8 cellular contexts compared by ENCODE assay signal in genomic region chr9:91192785-91193657, GRCh38.
DNase-seq lines count a peak whose midpoint lies in the region; ATAC-seq and TF ChIP-seq lines count a peak whose summit lies in the region.

No MANE protein-coding gene starts in this region.

- H3K36me3 ChIP-seq in PC-3 (ENCODE audit: low read depth, low read length), result no peaks in the 10 kb centered on the region

- peak overlapping the region; percentile 78 to 87 for H3K4me3 Mint-ChIP-seq in activated T-cell treated with anti-CD3 and anti-CD28 coated beads, Interleukin-2, amount 50 U/mL, for 72 hours
- peak overlapping the region; percentile 75 to 97 (median 89) for H3K4me3 Mint-ChIP-seq in naive thymus-derived CD8-positive, alpha-beta T cell
- peak overlapping the region; percentile 77 for H3K4me3 Mint-ChIP-seq in stimulated activated effector memory CD8-positive, alpha-beta T cell treated with anti-CD3 and anti-CD28 coated beads, Interleukin-12 subunit alpha, Interleukin-12 subunit beta, amount 100 ng/mL, for 72 hours

- no peak for TF ChIP-seq CTCF in PC-3 (conservative IDR thresholded peaks at IDR 0.05; ENCODE audit: low read depth, low read length)

- no peaks in the 10 kb centered on the region for H4K20me1 ChIP-seq in PC-3 (ENCODE audit: low read length)

- no peaks in the 10 kb centered on the region for H3F3A ChIP-seq in PC-3 (ENCODE audit: low read length, unreplicated experiment)

- H3K79me2 ChIP-seq in PC-3 (ENCODE audit: low read length), result no peaks in the 10 kb centered on the region

- intact Hi-C loops in PC-3 (cut with micrococcal nuclease), result loop anchor here (1.0 to 5.0 kb wide), 5 partner anchors 29 to 232 kb away; no protein-coding TSS in a partner anchor

- H3K27ac ChIP-seq in PC-3 (ENCODE audit: low read length), result peak overlapping the region; percentile 100

- peak overlapping the region; percentile 98 for H3K9ac ChIP-seq in PC-3 (ENCODE audit: low read length)

- TSS peak; percentile 80 for BruUV-seq in PC-3 (replicated peaks; lab: Mats Ljungman, UMichigan)

- ATAC-seq in HG03432 (IDR thresholded peaks at IDR 0.05; ENCODE audit: unreplicated experiment) (peak; percentile 39), PC-3 (peak; percentile 88)
- peak; percentile 84 to 87 for ATAC-seq in activated T-cell treated with anti-CD3 and anti-CD28 coated beads, Interleukin-2, amount 50 U/mL, for 72 hours (replicated peaks in 1 of 2)
- ATAC-seq in naive thymus-derived CD8-positive, alpha-beta T cell, result peak; percentile 7 to 31
- peak; percentile 87 for ATAC-seq in stimulated activated effector memory CD8-positive, alpha-beta T cell treated with anti-CD3 and anti-CD28 coated beads, Interleukin-12 subunit alpha, Interleukin-12 subunit beta, amount 100 ng/mL, for 72 hours

- H3K9me3 ChIP-seq in PC-3 (ENCODE audit: low read length), result no peaks in the 10 kb centered on the region

- H3K9me2 ChIP-seq in PC-3 (replicated peaks; ENCODE audit: low read length), result no peaks in the 10 kb centered on the region

- POLR2A ChIA-PET in PC-3 (lab: Charles Lee; ENCODE audit: unreplicated experiment), result interaction anchor here (0.6 to 0.9 kb wide), 4 partner anchors 62 to 231 kb away, joined by 3 to 5 read pairs (median 3); partner anchors contain the start of gene NFIL3
- POLR2A ChIA-PET in naive thymus-derived CD8-positive, alpha-beta T cell (lab: Charles Lee), result interaction anchor here (0.7 to 2.4 kb wide), 6 partner anchors 18 to 91 kb away, joined by 3 to 13 read pairs (median 3); no protein-coding TSS in a partner anchor

- peaks cover 16 to 17% of the 10 kb centered on the region in 2 donors for H3K36me3 Mint-ChIP-seq in activated T-cell treated with anti-CD3 and anti-CD28 coated beads, Interleukin-2, amount 50 U/mL, for 72 hours (ENCODE audit: insufficient read depth in 2 of 2)
- H3K36me3 Mint-ChIP-seq in naive thymus-derived CD8-positive, alpha-beta T cell, result no peaks in the 10 kb centered on the region
- H3K36me3 Mint-ChIP-seq in stimulated activated effector memory CD8-positive, alpha-beta T cell treated with anti-CD3 and anti-CD28 coated beads, Interleukin-12 subunit alpha, Interleukin-12 subunit beta, amount 100 ng/mL, for 72 hours, result peaks cover 27% of the 10 kb centered on the region

- peaks cover 45% of the 10 kb centered on the region for H3K4me1 ChIP-seq in PC-3 (ENCODE audit: insufficient read depth, low read length)

- H3K9me3 Mint-ChIP-seq in activated T-cell treated with anti-CD3 and anti-CD28 coated beads, Interleukin-2, amount 50 U/mL, for 72 hours, result peaks cover 5 to 15% of the 10 kb centered on the region in 2 donors
- H3K9me3 Mint-ChIP-seq in naive thymus-derived CD8-positive, alpha-beta T cell, result peaks cover 0 to 2% (median 0%) of the 10 kb centered on the region in 9 donors
- peaks cover 6% of the 10 kb centered on the region for H3K9me3 Mint-ChIP-seq in stimulated activated effector memory CD8-positive, alpha-beta T cell treated with anti-CD3 and anti-CD28 coated beads, Interleukin-12 subunit alpha, Interleukin-12 subunit beta, amount 100 ng/mL, for 72 hours

- DNase-seq in SKM-1 treated with dmso at 0.1 percent for 144 hours (lab: John Stamatoyannopoulos, UW; ENCODE audit: unreplicated experiment) (peak; percentile 34), SKM-1 (lab: John Stamatoyannopoulos, UW; ENCODE audit: unreplicated experiment) (no peak), PC-3 (peak; percentile 94), fibroblast of peridontal ligament (ENCODE audit: extremely low read depth) (peak; percentile 100)
- DNase-seq in activated T-cell treated with anti-CD3 and anti-CD28 coated beads, Interleukin-2, amount 50 U/mL, for 72 hours, result peak; percentile 90
- peak in 7 of 10 donors; percentile 16 to 65 (median 25) for DNase-seq in naive thymus-derived CD8-positive, alpha-beta T cell
- DNase-seq in stimulated activated effector memory CD8-positive, alpha-beta T cell treated with anti-CD3 and anti-CD28 coated beads, Interleukin-12 subunit alpha, Interleukin-12 subunit beta, amount 100 ng/mL, for 72 hours (ENCODE audit: low spot score in 2 of 2), result peak; percentile 68 to 93

- H2AFZ ChIP-seq in PC-3 (ENCODE audit: low read length), result peak overlapping the region; percentile 56; the same call in 1 of the 2 replicates

- peak overlapping the region; percentile 88 for H3K4me2 ChIP-seq in PC-3 (ENCODE audit: low read length)

- CTCF ChIA-PET in PC-3 (lab: Charles Lee), result interaction anchor here (0.6 to 0.9 kb wide), 2 partner anchors 103 to 1919 kb away, joined by 4 read pairs; no protein-coding TSS in a partner anchor

- H3K27me3 Mint-ChIP-seq in activated T-cell treated with anti-CD3 and anti-CD28 coated beads, Interleukin-2, amount 50 U/mL, for 72 hours (ENCODE audit: low read depth), result no peaks in the 10 kb centered on the region
- H3K27me3 Mint-ChIP-seq in naive thymus-derived CD8-positive, alpha-beta T cell, result no peaks in the 10 kb centered on the region

- peak overlapping the region; percentile 67 for H3K4me3 ChIP-seq in PC-3 (ENCODE audit: low read length)

- H3K27ac Mint-ChIP-seq in activated T-cell treated with anti-CD3 and anti-CD28 coated beads, Interleukin-2, amount 50 U/mL, for 72 hours, result peak overlapping the region; percentile 99
- peak overlapping the region; percentile 68 to 97 (median 93) for H3K27ac Mint-ChIP-seq in naive thymus-derived CD8-positive, alpha-beta T cell
- H3K27ac Mint-ChIP-seq in stimulated activated effector memory CD8-positive, alpha-beta T cell treated with anti-CD3 and anti-CD28 coated beads, Interleukin-12 subunit alpha, Interleukin-12 subunit beta, amount 100 ng/mL, for 72 hours, result peak overlapping the region; percentile 100

- peaks cover 84% of the 10 kb centered on the region for H3K4me1 Mint-ChIP-seq in activated T-cell treated with anti-CD3 and anti-CD28 coated beads, Interleukin-2, amount 50 U/mL, for 72 hours (ENCODE audit: low read depth)
- H3K4me1 Mint-ChIP-seq in naive thymus-derived CD8-positive, alpha-beta T cell, result peaks cover 17 to 43% (median 31%) of the 10 kb centered on the region in 4 donors
- H3K4me1 Mint-ChIP-seq in stimulated activated effector memory CD8-positive, alpha-beta T cell treated with anti-CD3 and anti-CD28 coated beads, Interleukin-12 subunit alpha, Interleukin-12 subunit beta, amount 100 ng/mL, for 72 hours, result peaks cover 72% of the 10 kb centered on the region

- H3K27me3 ChIP-seq in PC-3 (ENCODE audit: low read length), result no peaks in the 10 kb centered on the region

Comparison
In these comparisons a context has a peak if more than half of its experiments do, and no peak if none do; other contexts are left out.
1. ATAC-seq: peak in every context shown above with its lines; median percentile 88 in PC-3; 87 in stimulated activated effector memory CD8-positive, alpha-beta T cell treated with anti-CD3 and anti-CD28 coated beads, Interleukin-12 subunit alpha, Interleukin-12 subunit beta, amount 100 ng/mL, for 72 hours; 86 in activated T-cell treated with anti-CD3 and anti-CD28 coated beads, Interleukin-2, amount 50 U/mL, for 72 hours; 39 in HG03432; 19 in naive thymus-derived CD8-positive, alpha-beta T cell.